Comparison of ENCODE assay signal across 21 cellular contexts in the genomic region with DNA sequence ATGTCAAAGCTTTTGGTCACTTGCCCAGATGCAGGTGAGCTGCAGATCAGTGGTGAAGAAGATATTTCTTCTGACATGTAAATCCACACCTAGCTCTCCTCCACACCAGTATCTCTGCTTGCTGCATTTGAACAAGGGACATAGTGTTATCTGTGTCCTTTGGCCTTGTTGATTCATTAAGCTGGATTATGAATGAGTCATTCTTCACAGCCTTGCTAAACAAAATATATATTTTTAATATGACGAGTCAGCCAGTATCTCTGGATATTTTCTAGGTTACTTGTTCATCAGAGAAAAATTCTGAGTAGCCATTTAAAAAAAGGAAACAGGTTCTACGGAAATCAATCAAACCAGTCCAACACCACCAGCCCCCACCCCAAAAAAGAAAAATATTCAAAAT.
DNase-seq lines count a peak whose midpoint lies in the region; ATAC-seq and TF ChIP-seq lines count a peak whose summit lies in the region.
"Had no signal": no experiment of that assay in that cellular context is flagged by ENCODE, and none has a peak within 500 bp of the region (broad histone marks: within the 10 kb centered on the region; RNA-seq: fewer than 3 reads in every experiment).

No MANE protein-coding gene starts in this region.

- in situ Hi-C loops in HAP-1 (cut with MboI; ENCODE audit: low sequenced_read_pairs): no loop called here

- no peaks in the 10 kb centered on the region for H3K4me1 ChIP-seq in HAP-1

- ATAC-seq in HG02642 (IDR thresholded peaks at IDR 0.05; ENCODE audit: poor library complexity, unreplicated experiment): no peak
- ATAC-seq: activated T-cell treated with anti-CD3 and anti-CD28 coated beads, Interleukin-2, amount 50 U/mL, for 72 hours; GM23338; naive thymus-derived CD4-positive, alpha-beta T cell; right cardiac atrium had no signal

- no peaks in the 10 kb centered on the region; the same call in 1 of the 2 replicates for H3K27me3 ChIP-seq in HAP-1 (ENCODE audit: low read depth)
- H3K27me3 ChIP-seq: BLaER1, ovary had no signal

- no peak for TF ChIP-seq CTCF in cardiac fibroblast (IDR thresholded peaks at IDR 0.05; ENCODE audit: low read depth, low read length)

- H3K4me3 ChIP-seq in cardiac fibroblast (replicated peaks in 1 of 2; ENCODE audit: low read depth in 2 of 2, low read length in 2 of 2) (no peak overlapping the region), HAP-1 (no peak overlapping the region)
- H3K4me3 ChIP-seq: BLaER1, GM23338, ovary had no signal

- no peaks in the 10 kb centered on the region for H3K9me3 ChIP-seq in HAP-1
- H3K9me3 ChIP-seq: ovary had no signal

- DNase-seq in AG08396 (ENCODE audit: low spot score): peak; percentile 5
- DNase-seq in RKO (ENCODE audit: low spot score): peak; percentile 5
- DNase-seq in cardiac fibroblast (ENCODE audit: low read depth in 2 of 2): peak; percentile 31 to 64
- peak; percentile 56 for DNase-seq in iris pigment epithelial cell (ENCODE audit: low read depth)
- no peak for DNase-seq in NCI-H2081 treated with DMSO at 0.1 percent for 48 hours (lab: John Stamatoyannopoulos, UW)
- no peak for DNase-seq in GDM1 (lab: John Stamatoyannopoulos, UW)
- DNase-seq in HAP-1 (ENCODE audit: low spot score in 2 of 2): no peak
- DNase-seq: activated naive CD4-positive, alpha-beta T cell treated with anti-CD3 and anti-CD28 coated beads, Interleukin-2, amount 50 U/mL, for 16 hours; activated T-cell treated with anti-CD3 and anti-CD28 coated beads, Interleukin-2, amount 50 U/mL, for 72 hours; hypothalamus; Karpas-422; naive thymus-derived CD4-positive, alpha-beta T cell; NCI-H1092 treated with DMSO at 0.1 percent for 48 hours; NCI-H2081; ovary; right cardiac atrium; substantia nigra; SW 1271 had no signal

- no peaks in the 10 kb centered on the region for H3K36me3 ChIP-seq in HAP-1 (replicated peaks)
- H3K36me3 ChIP-seq: BLaER1, ovary had no signal

Comparison
In these comparisons a context has a peak if more than half of its experiments do, and no peak if none do; other contexts are left out.
1. DNase-seq: peak in AG08396 (single experiment), RKO (single experiment), cardiac fibroblast (2 of 2) and iris pigment epithelial cell (single experiment); none in NCI-H2081 treated with DMSO at 0.1 percent for 48 hours (single experiment), GDM1 (single experiment) and HAP-1 (0 of 2).